Comparison of ENCODE assay signal across 8 cellular contexts in the genomic region with DNA sequence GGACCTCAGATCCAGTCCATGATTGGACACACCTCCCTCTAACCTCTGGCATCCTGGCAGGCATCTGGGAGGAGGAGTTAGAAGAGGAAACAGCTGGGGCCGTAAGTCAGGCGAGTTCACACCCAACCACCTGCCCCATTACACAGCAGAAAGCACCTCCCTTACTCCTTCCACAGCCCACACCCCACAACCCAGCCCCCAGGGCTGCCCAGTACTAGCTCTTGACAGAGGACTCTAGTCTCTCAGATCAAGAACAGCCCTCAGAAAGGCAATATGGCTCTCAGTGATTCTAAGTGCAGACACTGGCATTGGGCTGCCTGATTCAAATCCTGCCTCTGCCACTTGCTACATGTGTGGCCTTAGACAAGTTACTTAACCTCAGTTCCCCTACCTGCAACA. TPM values are rescaled to one million over a fixed set of nuclear protein-coding genes. Genes with fewer than 3 reads are reported as not detected.
DNase-seq lines count a peak whose midpoint lies in the region; ATAC-seq lines count a peak whose summit lies in the region.

No MANE protein-coding gene starts in this region.

- H2AFZ ChIP-seq in mesenchymal stem cell (ENCODE audit: low read depth, low read length) = no peak overlapping the region

- H3K9ac ChIP-seq in mesenchymal stem cell (ENCODE audit: low read length) = no peak overlapping the region

- no peak overlapping the region for H3K4me2 ChIP-seq in mesenchymal stem cell (ENCODE audit: low read length, poor library complexity, severe bottlenecking)

- H2BK120ac ChIP-seq in mesenchymal stem cell (ENCODE audit: low read depth, low read length) = no peak overlapping the region

- WGBS in mesenchymal stem cell = 10% methylated on average over 2 of the region's 2 CpGs

- H3K18ac ChIP-seq in mesenchymal stem cell (ENCODE audit: low read depth in 1 of 2, low read length in 2 of 2) = peak overlapping the region; percentile 15 to 64

- H4K91ac ChIP-seq in mesenchymal stem cell (ENCODE audit: low read length) = peak overlapping the region; percentile 52

- peaks cover 15% of the 10 kb centered on the region for H3K4me1 ChIP-seq in mesenchymal stem cell (ENCODE audit: control insufficient read depth, insufficient read depth, low read depth, low read length)

- H3K79me1 ChIP-seq in mesenchymal stem cell (replicated peaks; ENCODE audit: low read length, poor library complexity, severe bottlenecking) = peaks cover 32% of the 10 kb centered on the region

- H2AK5ac ChIP-seq in mesenchymal stem cell (ENCODE audit: low read length, severe bottlenecking) = peak overlapping the region; percentile 63

- H4K8ac ChIP-seq in mesenchymal stem cell (ENCODE audit: low read length) = peak overlapping the region; percentile 66

- no peak overlapping the region for H3K4me3 ChIP-seq in mesenchymal stem cell (ENCODE audit: insufficient read depth in 1 of 2, low read depth in 1 of 2, low read length in 2 of 2)

- peak overlapping the region in 1 of 2 experiments; percentile 4 for H3K4ac ChIP-seq in mesenchymal stem cell (ENCODE audit: low read depth in 1 of 2, low read length in 2 of 2)

- H3K27me3 ChIP-seq in mesenchymal stem cell (ENCODE audit: control insufficient read depth in 1 of 2, insufficient read depth in 1 of 2, low read length in 2 of 2) = no peaks in the 10 kb centered on the region

- H3K9me3 ChIP-seq in mesenchymal stem cell (ENCODE audit: control insufficient read depth, low read length) = no peaks in the 10 kb centered on the region

- no peaks in the 10 kb centered on the region for H3K36me3 ChIP-seq in mesenchymal stem cell (ENCODE audit: control insufficient read depth in 1 of 2, insufficient read depth in 2 of 2, low read depth in 1 of 2, low read length in 2 of 2)

- H2BK5ac ChIP-seq in mesenchymal stem cell (ENCODE audit: low read depth, low read length, poor library complexity, severe bottlenecking) = no peak overlapping the region

- H2BK15ac ChIP-seq in mesenchymal stem cell (ENCODE audit: low read depth, poor library complexity, severe bottlenecking) = no peak overlapping the region

- no peak for ATAC-seq in GM21447 (IDR thresholded peaks at IDR 0.05; ENCODE audit: unreplicated experiment)

- DNase-seq in EL (peak; percentile 39), HCEC 1CT (peak; percentile 50), RPMI7951 (ENCODE audit: low read depth) (peak; percentile 81), mesenchymal stem cell (peak; percentile 48), globus pallidus (ENCODE audit: low spot score) (no peak), GF-D8 (lab: John Stamatoyannopoulos, UW) (no peak), hippocampal formation (lab: John Stamatoyannopoulos, UW) (no peak)

- no peak overlapping the region for H3K14ac ChIP-seq in mesenchymal stem cell (ENCODE audit: low read length in 2 of 2)

- peak overlapping the region; percentile 2 to 33 for H2BK12ac ChIP-seq in mesenchymal stem cell (ENCODE audit: low read length in 2 of 2)

- H3K27ac ChIP-seq in mesenchymal stem cell (ENCODE audit: low read length, poor library complexity, severe bottlenecking) = no peak overlapping the region

- no peak overlapping the region for H3K23ac ChIP-seq in mesenchymal stem cell (ENCODE audit: low read length in 2 of 2)

RNA-seq across cellular contexts. Expression of a gene that starts 34.1 kb away (rescaled TPM):
- total RNA-seq in RPMI7951 (2014; rRNA removed; shearing (Covaris generic)) = 33.7 and 47.7 TPM in 2 replicates
- polyA plus RNA-seq in mesenchymal stem cell (2013, experiment 1 of 2) = 21.9 TPM
- 21.7 TPM for polyA plus RNA-seq in mesenchymal stem cell (2013, experiment 2 of 2)

Comparison
In these comparisons a context has a peak if more than half of its experiments do, and no peak if none do; other contexts are left out.
1. DNase-seq: peak in EL (single experiment), HCEC 1CT (single experiment), RPMI7951 (single experiment) and mesenchymal stem cell (single experiment); none in globus pallidus (single experiment), GF-D8 (single experiment) and hippocampal formation (0 of 2).